ENCODE assay signal across 20 cellular contexts in genomic region chr13:113309481-113309880, GRCh38. TPM values are rescaled to one million over a fixed set of nuclear protein-coding genes. Genes with fewer than 3 reads are reported as not detected.
A peak's percentile ranks its signal among the peaks of the same experiment; 100 is the strongest.
DNase-seq lines count a peak whose midpoint lies in the region; ATAC-seq and TF ChIP-seq lines count a peak whose summit lies in the region.
"Had no signal": no experiment of that assay in that cellular context is flagged by ENCODE, and none has a peak within 500 bp of the region (broad histone marks: within the 10 kb centered on the region; RNA-seq: fewer than 3 reads in every experiment).

No MANE protein-coding gene starts in this region.

- H3K4me1 ChIP-seq in IMR-90 (ENCODE audit: control insufficient read depth, insufficient read depth, low read length): peaks cover 8% of the 10 kb centered on the region
- H3K4me1 ChIP-seq in right lobe of liver: peaks cover 0 to 9% (median 4%) of the 10 kb centered on the region in 4 donors
- peaks cover 10% of the 10 kb centered on the region for H3K4me1 ChIP-seq in osteoblast (ENCODE audit: insufficient read depth, low read length)
- no peaks in the 10 kb centered on the region for H3K4me1 ChIP-seq in thyroid gland
- H3K4me1 ChIP-seq: BLaER1, Caco-2 had no signal

- H4K91ac ChIP-seq in IMR-90 (ENCODE audit: insufficient read depth, low read depth, low read length): no peak overlapping the region

- H4K20me1 ChIP-seq in IMR-90 (ENCODE audit: insufficient read depth, low read length): peaks cover 53% of the 10 kb centered on the region
- H4K20me1 ChIP-seq in osteoblast (ENCODE audit: insufficient read depth, low read length): peaks cover 42% of the 10 kb centered on the region

- peaks cover 25 to 70% of the 10 kb centered on the region in 2 experiments for H3K79me1 ChIP-seq in IMR-90 (ENCODE audit: low read depth in 1 of 2, low read length in 2 of 2)

- no peak for TF ChIP-seq RAD21 in IMR-90 (IDR thresholded peaks at IDR 0.05; ENCODE audit: low read length)

- no peak overlapping the region for H3K23ac ChIP-seq in IMR-90 (ENCODE audit: low read depth, low read length)

- H3K4me2 ChIP-seq in IMR-90 (ENCODE audit: low read depth, low read length) (no peak overlapping the region), osteoblast (ENCODE audit: insufficient read depth, low read length) (no peak overlapping the region)
- H3K4me2 ChIP-seq: BLaER1, GM23338 had no signal

- no CpG with 5 or more reads among the region's 6 CpGs for WGBS in IMR-90 (ENCODE audit: extremely low coverage in 2 of 2, insufficient read length in 1 of 2), 2 experiments
- 37% methylated on average over 6 of the region's 6 CpGs for WGBS in right lobe of liver (ENCODE audit: insufficient coverage, low coverage, low lambda C conversion rate, missing lambda C conversion rate)
- WGBS in thyroid gland, 2 donors: 85 to 88% methylated on average over 6 of the region's 6 CpGs

- dilution Hi-C loops in IMR-90 (cut with HindIII; ENCODE audit: low sequenced_read_pairs, unreplicated experiment): no loop called here

- H2AK9ac ChIP-seq in IMR-90 (replicated peaks; ENCODE audit: low read depth, low read length, poor library complexity): peak overlapping the region; percentile 28

- CTCF ChIA-PET in IMR-90 (lab: Yijun Ruan, JAX): no interaction called here

- no peak for TF ChIP-seq POLR2A in IMR-90 (IDR thresholded peaks at IDR 0.05; ENCODE audit: low read depth, low read length)
- TF ChIP-seq POLR2A in right lobe of liver (IDR thresholded peaks at IDR 0.05): no peak
- TF ChIP-seq POLR2A in thyroid gland (IDR thresholded peaks at IDR 0.05): no peak

- no peak overlapping the region for H2BK20ac ChIP-seq in IMR-90 (ENCODE audit: low read depth, low read length)

- ATAC-seq in IMR-90 (ENCODE audit: low read depth) (no peak), left lobe of liver (peak; percentile 71), right lobe of liver (peak; percentile 33 to 79 (median 71))
- ATAC-seq: CD8-positive, alpha-beta T cell; GM23338; HCT116 had no signal

- no peak overlapping the region for H2AK5ac ChIP-seq in IMR-90 (ENCODE audit: low read depth, low read length)

- peaks cover 85% of the 10 kb centered on the region for H3K79me2 ChIP-seq in osteoblast (ENCODE audit: insufficient read depth, low read length)

- H2BK5ac ChIP-seq in IMR-90 (ENCODE audit: low read depth, low read length, poor library complexity, severe bottlenecking): no peak overlapping the region

- DNase-seq in IMR-90 (no peak), left lobe of liver (ENCODE audit: low spot score) (no peak), right lobe of liver (no peak), osteoblast (ENCODE audit: insufficient read length, low spot score, missing footprints) (peak; percentile 3), thyroid gland (no peak), germinal center (ENCODE audit: low spot score) (no peak), LoVo (ENCODE audit: low spot score) (no peak), NCI-H748 treated with DMSO at 0.1 percent for 48 hours (lab: John Stamatoyannopoulos, UW) (no peak)
- DNase-seq: Caco-2; CD4-positive, CD25-positive, alpha-beta regulatory T cell; CD8-positive, alpha-beta T cell; DMS153; DND-41; H9 had no signal

- H2BK120ac ChIP-seq in IMR-90 (ENCODE audit: low read depth, low read length): no peak overlapping the region

- intact Hi-C loops in IMR-90 (cut with micrococcal nuclease) (no loop called here), right lobe of liver (cut with DNase I) (no loop called here), thyroid gland (cut with DNase I) (loop anchor here (10.0 kb wide), 1 partner anchor 95 kb away; no protein-coding TSS in a partner anchor)

- H4K8ac ChIP-seq in IMR-90 (ENCODE audit: low read depth in 2 of 2, low read length in 2 of 2): no peak overlapping the region

- no peak overlapping the region for H3K18ac ChIP-seq in IMR-90 (ENCODE audit: low read depth, low read length)

- BruUV-seq in IMR-90 (replicated peaks; lab: Mats Ljungman, UMichigan): no TSS peak

- H3K9me3 ChIP-seq in IMR-90 (ENCODE audit: control insufficient read depth, insufficient read depth, low read length) (no peaks in the 10 kb centered on the region), right lobe of liver (no peaks in the 10 kb centered on the region), osteoblast (ENCODE audit: low read depth, low read length) (no peaks in the 10 kb centered on the region), thyroid gland (no peaks in the 10 kb centered on the region)
- H3K9me3 ChIP-seq: BLaER1, Caco-2 had no signal

- H3K56ac ChIP-seq in IMR-90 (ENCODE audit: extremely low read depth, insufficient read depth, low read length): no peak overlapping the region

- H3K27ac ChIP-seq in IMR-90 (ENCODE audit: insufficient read depth, low read length) (no peak overlapping the region), right lobe of liver (peak overlapping the region in 1 of 3 donors; percentile 50), osteoblast (ENCODE audit: low read depth, low read length) (no peak overlapping the region), thyroid gland (no peak overlapping the region)
- H3K27ac ChIP-seq: 22Rv1, BLaER1, C4-2B had no signal

- H3K36me3 ChIP-seq in IMR-90 (ENCODE audit: control insufficient read depth, insufficient read depth, low read length) (peaks cover 34% of the 10 kb centered on the region), right lobe of liver (peaks cover 0 to 33% (median 14%) of the 10 kb centered on the region in 4 donors), osteoblast (ENCODE audit: insufficient read depth, low read length) (peaks cover 27% of the 10 kb centered on the region), thyroid gland (peaks cover 19 to 27% of the 10 kb centered on the region in 2 donors)

- H2AFZ ChIP-seq in IMR-90 (replicated peaks; ENCODE audit: low read length, poor library complexity) (no peak overlapping the region), osteoblast (ENCODE audit: low read length) (no peak overlapping the region)
- H2AFZ ChIP-seq: GM23338 had no signal

- no peaks in the 10 kb centered on the region for H3K27me3 ChIP-seq in IMR-90 (ENCODE audit: control insufficient read depth, insufficient read depth, low read length)
- no peaks in the 10 kb centered on the region for H3K27me3 ChIP-seq in right lobe of liver
- no peaks in the 10 kb centered on the region for H3K27me3 ChIP-seq in osteoblast (ENCODE audit: insufficient read depth, low read length)
- H3K27me3 ChIP-seq in thyroid gland: no peaks in the 10 kb centered on the region
- H3K27me3 ChIP-seq: BLaER1 had no signal

- H3K4me3 ChIP-seq in IMR-90 (ENCODE audit: insufficient read depth, low read depth, low read length): no peak overlapping the region
- H3K4me3 ChIP-seq in right lobe of liver: no peak overlapping the region
- no peak overlapping the region for H3K4me3 ChIP-seq in osteoblast (ENCODE audit: insufficient read depth, low read length)
- no peak overlapping the region for H3K4me3 ChIP-seq in thyroid gland (replicated peaks in 1 of 3)
- H3K4me3 ChIP-seq: BLaER1, GM23338 had no signal

- no peak overlapping the region for H3K4ac ChIP-seq in IMR-90 (ENCODE audit: low read depth, low read length)

- no peak overlapping the region for H4K5ac ChIP-seq in IMR-90 (ENCODE audit: low read depth, low read length)

- POLR2A ChIA-PET in IMR-90 (lab: Charles Lee; ENCODE audit: unreplicated experiment): no interaction called here

- in situ Hi-C loops in IMR-90 (cut with MboI; ENCODE audit: low sequenced_read_pairs): no loop called here

- H3K9ac ChIP-seq in IMR-90 (ENCODE audit: low read depth, low read length): no peak overlapping the region
- H3K9ac ChIP-seq: BLaER1 had no signal

- H3K9me1 ChIP-seq in IMR-90 (ENCODE audit: insufficient read depth, low read length): peaks cover 23% of the 10 kb centered on the region

- H2BK15ac ChIP-seq in IMR-90 (ENCODE audit: low read depth, low read length): no peak overlapping the region

- no peak overlapping the region for H3K14ac ChIP-seq in IMR-90 (replicated peaks; ENCODE audit: low read depth, low read length)

- TF ChIP-seq CTCF in IMR-90 (conservative IDR thresholded peaks at IDR 0.05; ENCODE audit: low read depth, low read length): no peak
- TF ChIP-seq CTCF in right lobe of liver (IDR thresholded peaks at IDR 0.05): no peak
- TF ChIP-seq CTCF in osteoblast (IDR thresholded peaks at IDR 0.05; ENCODE audit: extremely low read depth, low read depth, low read length): no peak
- no peak for TF ChIP-seq CTCF in thyroid gland (IDR thresholded peaks at IDR 0.05)

TF ChIP-seq in IMR-90, 13 proteins besides CTCF, POLR2A, EP300 and RAD21:
- TF ChIP-seq BHLHE40 (IDR thresholded peaks at IDR 0.05; ENCODE audit: low read depth, low read length): no peak
- TF ChIP-seq CEBPB (IDR thresholded peaks at IDR 0.05; ENCODE audit: low read depth, low read length): no peak
- TF ChIP-seq NFE2L2 (IDR thresholded peaks at IDR 0.05; ENCODE audit: low read depth, low read length): no peak
- no peak for TF ChIP-seq MAZ (IDR thresholded peaks at IDR 0.05; ENCODE audit: borderline replicate concordance, low read depth, low read length)
- TF ChIP-seq SMC3 (IDR thresholded peaks at IDR 0.05; ENCODE audit: low read depth, low read length): no peak
- no peak for TF ChIP-seq USF2 (IDR thresholded peaks at IDR 0.05; ENCODE audit: low read depth, low read length)
TF ChIP-seq in IMR-90: peak in this region for 0.

RNA-seq across cellular contexts. Expression of gene LAMP1, which starts 12.4 kb away (rescaled TPM):
- 58.3 and 60.6 TPM in 2 replicates for total RNA-seq in IMR-90 (2012; rRNA removed)
- polyA plus RNA-seq in IMR-90 (2012; rRNA removed): 229 and 235 TPM in 2 replicates
- 138 and 235 TPM in 2 replicates for polyA plus RNA-seq in IMR-90 (2012; cell fraction: cytosol; rRNA removed)
- 132 and 172 TPM in 2 replicates for polyA plus RNA-seq in IMR-90 (2012; cell fraction: nucleus; rRNA removed; ENCODE audit: low replicate concordance)
- 217 TPM for total RNA-seq in left lobe of liver
- total RNA-seq in right lobe of liver: 100 to 1,000 TPM; 154 to 233 (median 197) TPM
- 211 and 216 TPM in 2 replicates for total RNA-seq in osteoblast
- total RNA-seq in thyroid gland: 100 to 1,000 TPM; 169 to 227 (median 206) TPM

RNA-seq across cellular contexts. Expression of gene GRTP1, which starts 54.4 kb away (rescaled TPM):
- total RNA-seq in IMR-90 (2012; rRNA removed) (0.83 and 0.90 TPM in 2 replicates), left lobe of liver (38.3 TPM), right lobe of liver (10 to 100 TPM; 18.5 to 41.3 (median 30.8) TPM), osteoblast (0.29 and 0.36 TPM in 2 replicates), thyroid gland (1 to 10 TPM; 1.7 to 5.7 (median 5.1) TPM)
- polyA plus RNA-seq in IMR-90 (2012; rRNA removed): 1.4 and 1.7 TPM in 2 replicates
- 1.8 TPM in 2 replicates for polyA plus RNA-seq in IMR-90 (2012; cell fraction: cytosol; rRNA removed)
- polyA plus RNA-seq in IMR-90 (2012; cell fraction: nucleus; rRNA removed; ENCODE audit: low replicate concordance): 3.1 and 3.7 TPM in 2 replicates
- total RNA-seq: B cell; CD4-positive, CD25-positive, alpha-beta regulatory T cell; CD8-positive, alpha-beta T cell had no signal
